Comparison of ENCODE assay signal across 8 cellular contexts in genomic region chr1:26279598-26280332, GRCh38. TPM values are rescaled to one million over a fixed set of nuclear protein-coding genes. Genes with fewer than 3 reads are reported as not detected.
DNase-seq lines count a peak whose midpoint lies in the region; ATAC-seq, FAIRE-seq and TF ChIP-seq lines count a peak whose summit lies in the region.

SH3BGRL3 (plus strand) TSS chr1:26280086; CDS start chr1:26280156, 70 bp downstream.

- H3K4me1 Mint-ChIP-seq in central memory CD8-positive, alpha-beta T cell = peaks cover 82% of the 10 kb centered on the region

- H3K27ac ChIP-seq in 22Rv1 (peak within 1 kb of the TSS; percentile 91), kidney (ENCODE audit: low read depth in 2 of 2, low read length in 2 of 2) (peak within 1 kb of the TSS; percentile 83 to 84)

- H3K4me1 ChIP-seq in kidney (ENCODE audit: control insufficient read depth in 1 of 2, insufficient read depth in 1 of 2, low read depth in 1 of 2, low read length in 2 of 2) = peaks cover 35 to 39% of the 10 kb centered on the region in 2 donors

- H3K4me3 Mint-ChIP-seq in central memory CD8-positive, alpha-beta T cell = peak within 1 kb of the TSS; percentile 86

- no peaks in the 10 kb centered on the region for H3K36me3 ChIP-seq in kidney (ENCODE audit: control insufficient read depth in 1 of 2, insufficient read depth in 2 of 2, low read length in 2 of 2)

- FAIRE-seq in kidney (lab: Jason Lieb, UNC) = no peak

- H3K4me3 ChIP-seq in kidney (ENCODE audit: low read length in 2 of 2) = peak within 1 kb of the TSS; percentile 56 to 73

- H3K27me3 Mint-ChIP-seq in central memory CD8-positive, alpha-beta T cell = no peaks in the 10 kb centered on the region

- no peaks in the 10 kb centered on the region for H3K9me3 Mint-ChIP-seq in central memory CD8-positive, alpha-beta T cell

- H3K9me3 ChIP-seq in kidney (ENCODE audit: control insufficient read depth in 1 of 2, low read length in 2 of 2) = no peaks in the 10 kb centered on the region

- DNase-seq in NCI-H345 (lab: John Stamatoyannopoulos, UW) (peak; percentile 82), kidney (peak; percentile 96)
- peak; percentile 85 for DNase-seq in activated CD4-positive, CD25-positive, alpha-beta regulatory T cell treated with anti-CD3 and anti-CD28 coated beads, Interleukin-2, amount 50 U/mL, for 72 hours
- peak; percentile 63 to 66 for DNase-seq in central memory CD8-positive, alpha-beta T cell (ENCODE audit: low spot score in 2 of 2)
- DNase-seq in stimulated activated CD4-positive, alpha-beta T cell treated with anti-CD3 and anti-CD28 coated beads, Interleukin-15, amount 100 ng/mL, for 1 hour (ENCODE audit: low read depth in 1 of 2, low spot score in 1 of 2) = peak; percentile 75 to 77

- H3K36me3 Mint-ChIP-seq in central memory CD8-positive, alpha-beta T cell (ENCODE audit: insufficient read depth) = peaks cover 35% of the 10 kb centered on the region

- peak within 1 kb of the TSS; percentile 88 for H3K27ac Mint-ChIP-seq in central memory CD8-positive, alpha-beta T cell (ENCODE audit: low read depth)

- TF ChIP-seq CTCF in 22Rv1 (IDR thresholded peaks at IDR 0.05) (peak; percentile 83), kidney (IDR thresholded peaks at IDR 0.05; ENCODE audit: borderline replicate concordance, extremely low read depth, insufficient read depth) (no peak)

- peak within 1 kb of the TSS; percentile 62 to 82 for H3K9ac ChIP-seq in kidney (ENCODE audit: low read length in 2 of 2)

- ATAC-seq in GM18498 (IDR thresholded peaks at IDR 0.05; ENCODE audit: unreplicated experiment) (peak; percentile 78), HG03025 (IDR thresholded peaks at IDR 0.05; ENCODE audit: low FRiP score, unreplicated experiment) (peak; percentile 57)
- peak; percentile 53 for ATAC-seq in central memory CD8-positive, alpha-beta T cell (replicated peaks; ENCODE audit: extremely low read depth, poor library complexity, severe bottlenecking)

- intact Hi-C loops in kidney (cut with DNase I) = no loop called here

RNA-seq across cellular contexts. Expression of gene SH3BGRL3, which starts in this region (rescaled TPM):
- 140 TPM for total RNA-seq in kidney
- 180 TPM for polyA plus RNA-seq in kidney (ENCODE audit: insufficient read depth, low read depth, low replicate concordance)

Comparison
In these comparisons a context has a peak if more than half of its experiments do, and no peak if none do; other contexts are left out.
1. Peak in every context shown above with its lines: DNase-seq, ATAC-seq, H3K4me3 ChIP-seq and H3K27ac ChIP-seq.